In the genomic region with DNA sequence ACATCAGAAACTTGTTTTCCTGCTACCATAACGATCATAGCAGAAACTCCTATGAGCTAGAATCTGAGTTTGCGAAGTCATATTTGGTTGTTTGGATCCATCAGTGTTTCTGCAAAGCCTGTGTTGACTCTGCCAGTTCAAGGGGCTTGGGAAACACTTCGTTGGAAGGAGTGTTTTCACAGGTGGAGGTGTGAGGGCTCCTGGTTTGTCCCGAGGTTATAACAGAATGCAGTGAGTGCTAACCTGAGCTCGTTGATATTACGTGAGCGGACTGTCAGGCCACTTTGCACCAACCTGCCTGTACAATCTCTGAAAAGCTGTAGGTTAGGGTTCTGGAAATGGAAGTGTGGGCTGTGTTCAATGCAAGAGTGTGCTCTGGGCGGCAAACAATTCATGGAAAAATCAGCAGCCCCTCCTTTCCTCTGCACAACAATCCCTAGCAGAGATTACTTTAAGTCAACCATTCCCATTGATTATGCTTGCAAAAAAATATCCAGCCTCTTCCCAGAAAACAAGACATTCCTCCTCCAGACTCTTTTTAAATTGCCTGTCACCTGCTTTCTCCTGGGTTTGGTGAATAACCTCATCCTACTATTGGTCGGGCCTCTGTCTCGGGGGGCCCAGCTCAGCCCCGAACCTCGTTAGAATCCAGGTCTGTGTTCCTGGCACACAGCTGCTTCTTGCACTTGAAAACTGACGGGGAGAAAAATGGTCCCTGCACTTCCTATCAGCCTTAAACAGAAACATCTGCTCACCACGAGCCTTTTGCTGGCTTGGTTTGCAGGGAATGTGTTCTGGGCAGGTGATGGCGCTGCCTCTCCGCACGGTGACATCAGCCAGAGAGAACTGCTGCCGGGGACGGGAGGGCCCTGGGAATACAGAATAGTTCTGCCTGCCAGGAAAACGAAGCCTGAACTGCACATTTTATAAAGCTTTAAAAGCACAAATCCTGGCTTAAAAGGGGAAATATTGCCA, we compare ENCODE assay signal across 13 cellular contexts.
DNase-seq lines count a peak whose midpoint lies in the region; ATAC-seq and TF ChIP-seq lines count a peak whose summit lies in the region.
"Had no signal": no experiment of that assay in that cellular context is flagged by ENCODE, and none has a peak within 500 bp of the region (broad histone marks: within the 10 kb centered on the region; RNA-seq: fewer than 3 reads in every experiment).

No MANE protein-coding gene starts in this region.

- peak; percentile 4 for TF ChIP-seq CTCF in kidney epithelial cell (IDR thresholded peaks at IDR 0.05; ENCODE audit: insufficient read depth, low read length, poor library complexity, severe bottlenecking)

- no peak overlapping the region for H3K4me3 ChIP-seq in kidney epithelial cell (ENCODE audit: low read depth, low read length)
- H3K4me3 ChIP-seq: esophagus muscularis mucosa, thyroid gland had no signal

- no peaks in the 10 kb centered on the region for H3K27me3 ChIP-seq in kidney epithelial cell (ENCODE audit: control insufficient read depth, insufficient read depth, low read length)
- H3K27me3 ChIP-seq: thyroid gland had no signal

- ATAC-seq in GM19467 (IDR thresholded peaks at IDR 0.05; ENCODE audit: unreplicated experiment) (no peak), HG03280 (IDR thresholded peaks at IDR 0.05; ENCODE audit: unreplicated experiment) (no peak)
- ATAC-seq: CD8-positive, alpha-beta T cell had no signal

- no peaks in the 10 kb centered on the region for H3K36me3 ChIP-seq in kidney epithelial cell (ENCODE audit: control insufficient read depth, insufficient read depth, low read length)
- H3K36me3 ChIP-seq: esophagus muscularis mucosa, thyroid gland had no signal

- DNase-seq in AG20443 (ENCODE audit: low spot score) (peak; percentile 26), NCI-H1092 (lab: John Stamatoyannopoulos, UW) (peak; percentile 80), SK-N-DZ (ENCODE audit: low spot score) (peak; percentile 37), kidney epithelial cell (ENCODE audit: low read depth) (no peak), GM19238 (ENCODE audit: insufficient read length, low spot score) (no peak)
- DNase-seq in activated CD4-positive, alpha-beta T cell treated with anti-CD3 and anti-CD28 coated beads for 4 hours = no peak
- DNase-seq: CD8-positive, alpha-beta T cell; kidney; NCI-H526 treated with DMSO at 0.1 percent for 48 hours; thyroid gland had no signal

Comparison
In these comparisons a context has a peak if more than half of its experiments do, and no peak if none do; other contexts are left out.
1. DNase-seq: peak in AG20443 (single experiment), NCI-H1092 (single experiment) and SK-N-DZ (single experiment); none in kidney epithelial cell (single experiment), activated CD4-positive, alpha-beta T cell treated with anti-CD3 and anti-CD28 coated beads for 4 hours (0 of 2) and GM19238 (single experiment).